7 cellular contexts compared by ENCODE assay signal in the genomic region with DNA sequence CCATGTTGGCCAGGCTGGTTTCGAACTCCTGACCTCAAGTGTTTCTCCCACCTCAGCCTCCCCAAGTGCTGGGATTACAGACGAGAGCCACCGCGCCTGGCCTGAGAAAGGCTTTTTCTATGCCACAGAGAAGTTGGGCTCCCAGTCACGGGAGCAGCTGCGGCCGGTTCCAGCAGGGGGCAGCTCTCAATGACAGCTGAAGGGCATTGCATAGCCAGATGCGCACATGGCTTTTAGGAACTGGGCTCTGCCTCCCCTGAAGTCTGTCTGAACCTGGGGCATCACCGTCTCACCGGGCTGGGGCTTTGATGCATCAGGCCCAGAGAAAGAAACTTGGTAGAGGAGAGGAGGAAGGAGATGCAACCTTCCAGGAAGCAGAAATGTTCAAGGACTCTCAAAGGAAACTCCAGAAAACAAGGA.
DNase-seq lines count a peak whose midpoint lies in the region; ATAC-seq and TF ChIP-seq lines count a peak whose summit lies in the region.

No MANE protein-coding gene starts in this region.

- no peaks in the 10 kb centered on the region for H3K4me1 Mint-ChIP-seq in stimulated activated naive B cell treated with anti-CD40 and anti-IgM and Interleukin-4, amounts not matched to agents 10 μg/mL and 1 μg/mL and 100 μg/mL, for 72 hours

- H3K4me1 ChIP-seq in colonic mucosa (peaks cover 1% of the 10 kb centered on the region), liver (ENCODE audit: control insufficient read depth in 4 of 4, insufficient read depth in 4 of 4, low read length in 3 of 4) (peaks cover 2 to 13% (median 10%) of the 10 kb centered on the region in 4 donors)

- peak overlapping the region in 1 of 2 donors; percentile 27 for H3K9ac ChIP-seq in colonic mucosa (ENCODE audit: low read depth in 2 of 2, low read length in 2 of 2)
- no peak overlapping the region for H3K9ac ChIP-seq in liver (ENCODE audit: low read depth in 1 of 2, low read length in 2 of 2)

- H3K36me3 Mint-ChIP-seq in stimulated activated naive B cell treated with anti-CD40 and anti-IgM and Interleukin-4, amounts not matched to agents 10 μg/mL and 1 μg/mL and 100 μg/mL, for 72 hours, result no peaks in the 10 kb centered on the region

- 26% methylated on average over 10 of the region's 10 CpGs for WGBS in liver

- no peaks in the 10 kb centered on the region for H3K9me3 Mint-ChIP-seq in stimulated activated naive B cell treated with anti-CD40 and anti-IgM and Interleukin-4, amounts not matched to agents 10 μg/mL and 1 μg/mL and 100 μg/mL, for 72 hours

- no peak overlapping the region for H3K4me3 ChIP-seq in colonic mucosa
- H3K4me3 ChIP-seq in liver (ENCODE audit: low read depth in 1 of 3, low read length in 3 of 3), result no peak overlapping the region

- ATAC-seq in GM21526 (IDR thresholded peaks at IDR 0.05; ENCODE audit: low FRiP score, unreplicated experiment), result peak; percentile 85
- peak; percentile 81 to 82 for ATAC-seq in stimulated activated naive B cell treated with anti-CD40 and anti-IgM and Interleukin-4, amounts not matched to agents 10 μg/mL and 1 μg/mL and 100 μg/mL, for 72 hours (replicated peaks)

- H3K4me3 Mint-ChIP-seq in stimulated activated naive B cell treated with anti-CD40 and anti-IgM and Interleukin-4, amounts not matched to agents 10 μg/mL and 1 μg/mL and 100 μg/mL, for 72 hours, result no peak overlapping the region

- H3K36me3 ChIP-seq in colonic mucosa (no peaks in the 10 kb centered on the region), liver (ENCODE audit: control insufficient read depth in 4 of 4, insufficient read depth in 3 of 4, low read depth in 1 of 4, low read length in 3 of 4) (no peaks in the 10 kb centered on the region)

- CTCF ChIA-PET in GM10248 (lab: Yijun Ruan, JAX), result interaction anchor here (0.9 to 9.1 kb wide), 28 partner anchors 9 to 275 kb away, joined by 3 to 128 read pairs (median 4); partner anchors contain the start of gene SDC1

- peak; percentile 83 to 94 for TF ChIP-seq RAD21 in liver (IDR thresholded peaks at IDR 0.05)

- POLR2A ChIA-PET in GM10248 (lab: Yijun Ruan, JAX), result no interaction called here

- H3K9me3 ChIP-seq in colonic mucosa (no peaks in the 10 kb centered on the region), liver (ENCODE audit: control insufficient read depth in 4 of 4, low read length in 3 of 4) (no peaks in the 10 kb centered on the region)

- TF ChIP-seq CTCF in GM10248 (IDR thresholded peaks at IDR 0.05; ENCODE audit: control extremely low read depth, extremely low read depth, low read depth, missing control alignments) (peak; percentile 94), colonic mucosa (IDR thresholded peaks at IDR 0.05) (peak; percentile 37), liver (IDR thresholded peaks at IDR 0.05; ENCODE audit: low read depth, low read length, missing input control) (peak; percentile 81)

- DNase-seq in GM10248 (ENCODE audit: extremely low spot score) (peak; percentile 83), HUDEP-2 (lab: John Stamatoyannopoulos, UW; ENCODE audit: unreplicated experiment in 76 of 76) (peak in 48 of 76 experiments; percentile 2 to 57 (median 34)), SHP77 treated with DMSO at 0.1 percent for 48 hours (lab: John Stamatoyannopoulos, UW) (peak; percentile 32), colonic mucosa (peak; percentile 84)
- DNase-seq in stimulated activated naive B cell treated with anti-CD40 and anti-IgM and Interleukin-4, amounts not matched to agents 10 μg/mL and 1 μg/mL and 100 μg/mL, for 72 hours, result peak; percentile 28

- intact Hi-C loops in colonic mucosa (cut with DNase I), result loop anchor here (10.0 kb wide), 1 partner anchor 89 kb away; the partner anchor contains the start of gene SDC1

- H3K27ac Mint-ChIP-seq in stimulated activated naive B cell treated with anti-CD40 and anti-IgM and Interleukin-4, amounts not matched to agents 10 μg/mL and 1 μg/mL and 100 μg/mL, for 72 hours, result no peak overlapping the region

- H3K27me3 ChIP-seq in colonic mucosa (no peaks in the 10 kb centered on the region), liver (ENCODE audit: control insufficient read depth in 4 of 4, insufficient read depth in 4 of 4, low read length in 3 of 4) (no peaks in the 10 kb centered on the region)

- peaks cover 15 to 39% of the 10 kb centered on the region in 2 donors for H3K27me3 Mint-ChIP-seq in stimulated activated naive B cell treated with anti-CD40 and anti-IgM and Interleukin-4, amounts not matched to agents 10 μg/mL and 1 μg/mL and 100 μg/mL, for 72 hours

- H3K27ac ChIP-seq in colonic mucosa (no peak overlapping the region), liver (ENCODE audit: low read depth in 1 of 2, low read length in 2 of 2) (peak overlapping the region in 1 of 2 donors; percentile 8)

TF ChIP-seq in liver, 16 proteins besides CTCF, POLR2A, EP300 and RAD21:
- TF ChIP-seq, protein P1, sequence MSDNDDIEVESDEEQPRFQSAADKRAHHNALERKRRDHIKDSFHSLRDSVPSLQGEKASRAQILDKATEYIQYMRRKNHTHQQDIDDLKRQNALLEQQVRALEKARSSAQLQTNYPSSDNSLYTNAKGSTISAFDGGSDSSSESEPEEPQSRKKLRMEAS (IDR thresholded peaks at IDR 0.05), result peak; percentile 92
- TF ChIP-seq NR2F2 (IDR thresholded peaks at IDR 0.05), result no peak
- TF ChIP-seq, protein P2, sequence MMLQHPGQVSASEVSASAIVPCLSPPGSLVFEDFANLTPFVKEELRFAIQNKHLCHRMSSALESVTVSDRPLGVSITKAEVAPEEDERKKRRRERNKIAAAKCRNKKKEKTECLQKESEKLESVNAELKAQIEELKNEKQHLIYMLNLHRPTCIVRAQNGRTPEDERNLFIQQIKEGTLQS (IDR thresholded peaks at IDR 0.05), result no peak
- no peak for TF ChIP-seq EGR1 (IDR thresholded peaks at IDR 0.05; ENCODE audit: low read depth in 2 of 2)
- TF ChIP-seq, protein P3, sequence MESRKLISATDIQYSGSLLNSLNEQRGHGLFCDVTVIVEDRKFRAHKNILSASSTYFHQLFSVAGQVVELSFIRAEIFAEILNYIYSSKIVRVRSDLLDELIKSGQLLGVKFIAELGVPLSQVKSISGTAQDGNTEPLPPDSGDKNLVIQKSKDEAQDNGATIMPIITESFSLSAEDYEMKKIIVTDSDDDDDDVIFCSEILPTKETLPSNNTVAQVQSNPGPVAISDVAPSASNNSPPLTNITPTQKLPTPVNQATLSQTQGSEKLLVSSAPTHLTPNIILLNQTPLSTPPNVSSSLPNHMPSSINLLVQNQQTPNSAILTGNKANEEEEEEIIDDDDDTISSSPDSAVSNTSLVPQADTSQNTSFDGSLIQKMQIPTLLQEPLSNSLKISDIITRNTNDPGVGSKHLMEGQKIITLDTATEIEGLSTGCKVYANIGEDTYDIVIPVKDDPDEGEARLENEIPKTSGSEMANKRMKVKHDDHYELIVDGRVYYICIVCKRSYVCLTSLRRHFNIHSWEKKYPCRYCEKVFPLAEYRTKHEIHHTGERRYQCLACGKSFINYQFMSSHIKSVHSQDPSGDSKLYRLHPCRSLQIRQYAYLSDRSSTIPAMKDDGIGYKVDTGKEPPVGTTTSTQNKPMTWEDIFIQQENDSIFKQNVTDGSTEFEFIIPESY (IDR thresholded peaks at IDR 0.05), result no peak
- no peak for TF ChIP-seq YY1 (IDR thresholded peaks at IDR 0.05)
- TF ChIP-seq, protein P4, sequence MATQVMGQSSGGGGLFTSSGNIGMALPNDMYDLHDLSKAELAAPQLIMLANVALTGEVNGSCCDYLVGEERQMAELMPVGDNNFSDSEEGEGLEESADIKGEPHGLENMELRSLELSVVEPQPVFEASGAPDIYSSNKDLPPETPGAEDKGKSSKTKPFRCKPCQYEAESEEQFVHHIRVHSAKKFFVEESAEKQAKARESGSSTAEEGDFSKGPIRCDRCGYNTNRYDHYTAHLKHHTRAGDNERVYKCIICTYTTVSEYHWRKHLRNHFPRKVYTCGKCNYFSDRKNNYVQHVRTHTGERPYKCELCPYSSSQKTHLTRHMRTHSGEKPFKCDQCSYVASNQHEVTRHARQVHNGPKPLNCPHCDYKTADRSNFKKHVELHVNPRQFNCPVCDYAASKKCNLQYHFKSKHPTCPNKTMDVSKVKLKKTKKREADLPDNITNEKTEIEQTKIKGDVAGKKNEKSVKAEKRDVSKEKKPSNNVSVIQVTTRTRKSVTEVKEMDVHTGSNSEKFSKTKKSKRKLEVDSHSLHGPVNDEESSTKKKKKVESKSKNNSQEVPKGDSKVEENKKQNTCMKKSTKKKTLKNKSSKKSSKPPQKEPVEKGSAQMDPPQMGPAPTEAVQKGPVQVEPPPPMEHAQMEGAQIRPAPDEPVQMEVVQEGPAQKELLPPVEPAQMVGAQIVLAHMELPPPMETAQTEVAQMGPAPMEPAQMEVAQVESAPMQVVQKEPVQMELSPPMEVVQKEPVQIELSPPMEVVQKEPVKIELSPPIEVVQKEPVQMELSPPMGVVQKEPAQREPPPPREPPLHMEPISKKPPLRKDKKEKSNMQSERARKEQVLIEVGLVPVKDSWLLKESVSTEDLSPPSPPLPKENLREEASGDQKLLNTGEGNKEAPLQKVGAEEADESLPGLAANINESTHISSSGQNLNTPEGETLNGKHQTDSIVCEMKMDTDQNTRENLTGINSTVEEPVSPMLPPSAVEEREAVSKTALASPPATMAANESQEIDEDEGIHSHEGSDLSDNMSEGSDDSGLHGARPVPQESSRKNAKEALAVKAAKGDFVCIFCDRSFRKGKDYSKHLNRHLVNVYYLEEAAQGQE (IDR thresholded peaks at IDR 0.05), result no peak
- peak; percentile 36 to 66 for TF ChIP-seq HNF4A (conservative IDR thresholded peaks at IDR 0.05)
- TF ChIP-seq JUND (IDR thresholded peaks at IDR 0.05), result no peak
- TF ChIP-seq RXRA (IDR thresholded peaks at IDR 0.05), result peak; percentile 40 to 65
- no peak for TF ChIP-seq FOXA2 (IDR thresholded peaks at IDR 0.05)
- TF ChIP-seq TAF1 (conservative IDR thresholded peaks at IDR 0.05), result no peak
- no peak for TF ChIP-seq GABPA (IDR thresholded peaks at IDR 0.05 in 1 of 2, conservative IDR thresholded peaks at IDR 0.05 in 1 of 2)
- no peak for TF ChIP-seq FOXA1 (IDR thresholded peaks at IDR 0.05)
- TF ChIP-seq SP1 (IDR thresholded peaks at IDR 0.05), result peak; percentile 54
- no peak for TF ChIP-seq HNF4G (IDR thresholded peaks at IDR 0.05)

Comparison
In these comparisons a context has a peak if more than half of its experiments do, and no peak if none do; other contexts are left out.
1. DNase-seq: peak in every context shown above with its lines; median percentile 84 in colonic mucosa; 83 in GM10248; 34 in HUDEP-2; 32 in SHP77 treated with DMSO at 0.1 percent for 48 hours; 28 in stimulated activated naive B cell treated with anti-CD40 and anti-IgM and Interleukin-4, amounts not matched to agents 10 μg/mL and 1 μg/mL and 100 μg/mL, for 72 hours.
2. CTCF ChIP-seq: peak in every context shown above with its lines; median percentile 94 in GM10248; 81 in liver; 37 in colonic mucosa.